28 cellular contexts compared by ENCODE assay signal in genomic region chr2:177080746-177081145, GRCh38.
A peak's percentile ranks its signal among the peaks of the same experiment; 100 is the strongest.
DNase-seq lines count a peak whose midpoint lies in the region; ATAC-seq, FAIRE-seq and TF ChIP-seq lines count a peak whose summit lies in the region.
"Had no signal": no experiment of that assay in that cellular context is flagged by ENCODE, and none has a peak within 500 bp of the region (broad histone marks: within the 10 kb centered on the region; RNA-seq: fewer than 3 reads in every experiment).

No MANE protein-coding gene starts in this region.

- no peak for TF ChIP-seq RAD21 in K562 (CRISPR knock-in tag; conservative IDR thresholded peaks at IDR 0.05 in 1 of 2, IDR thresholded peaks at IDR 0.05 in 1 of 2)

- H4K8ac ChIP-seq in mesendoderm (ENCODE audit: low read depth, low read length): no peak overlapping the region

- peaks cover 11% of the 10 kb centered on the region for H3K4me1 Mint-ChIP-seq in GM23338
- H3K4me1 Mint-ChIP-seq: CD4-positive, alpha-beta memory T cell; CD4-positive, CD25-positive, alpha-beta regulatory T cell; CD8-positive, alpha-beta memory T cell had no signal

- BruUV-seq in K562 (replicated peaks; lab: Mats Ljungman, UMichigan): no TSS peak
- no TSS peak for BruUV-seq in mammary epithelial cell (replicated peaks; lab: Mats Ljungman, UMichigan)

- dilution Hi-C loops in mammary epithelial cell (cut with HindIII; ENCODE audit: low sequenced_read_pairs): no loop called here

- no peak overlapping the region for H3K9ac ChIP-seq in K562 (ENCODE audit: insufficient read depth in 1 of 2, low read depth in 2 of 2, low read length in 2 of 2)
- no peak overlapping the region for H3K9ac ChIP-seq in mesendoderm (ENCODE audit: low read length)
- H3K9ac ChIP-seq in mammary epithelial cell (ENCODE audit: insufficient read depth, low read length): no peak overlapping the region
- H3K9ac ChIP-seq: BLaER1 had no signal

- TF ChIP-seq CTCF in GM23338 (conservative IDR thresholded peaks at IDR 0.05; ENCODE audit: low read depth in 2 of 2) (no peak), K562 (IDR thresholded peaks at IDR 0.05 in 2 of 3, conservative IDR thresholded peaks at IDR 0.05 in 1 of 3; ENCODE audit: insufficient read depth in 2 of 3, low read depth in 1 of 3, low read length in 3 of 3) (no peak), tibial nerve (IDR thresholded peaks at IDR 0.05) (no peak), mammary epithelial cell (conservative IDR thresholded peaks at IDR 0.05 in 1 of 2, IDR thresholded peaks at IDR 0.05 in 1 of 2; ENCODE audit: extremely low read depth in 1 of 2, insufficient read depth in 1 of 2, low read depth in 1 of 2, low read length in 2 of 2) (no peak)

- no peaks in the 10 kb centered on the region for H3K9me3 ChIP-seq in K562 (replicated peaks; ENCODE audit: control insufficient read depth, insufficient read depth, low read depth, low read length)
- H3K9me3 ChIP-seq in tibial nerve: no peaks in the 10 kb centered on the region
- no peaks in the 10 kb centered on the region for H3K9me3 ChIP-seq in mammary epithelial cell (replicated peaks; ENCODE audit: insufficient read depth, low read length)
- H3K9me3 ChIP-seq: BE2C, BLaER1 had no signal

- no peaks in the 10 kb centered on the region for H3K27me3 Mint-ChIP-seq in GM23338 (ENCODE audit: insufficient read depth, low read depth, poor library complexity)

- H3K79me2 ChIP-seq in GM23338 (replicated peaks; ENCODE audit: insufficient read depth) (no peaks in the 10 kb centered on the region), K562 (ENCODE audit: control insufficient read depth, insufficient read depth, low read length) (no peaks in the 10 kb centered on the region), mesendoderm (ENCODE audit: control insufficient read depth, insufficient read depth, low read length) (no peaks in the 10 kb centered on the region), mammary epithelial cell (ENCODE audit: insufficient read depth, low read length) (no peaks in the 10 kb centered on the region)

- no peak overlapping the region for H3K4me3 Mint-ChIP-seq in GM23338
- H3K4me3 Mint-ChIP-seq: CD14-positive monocyte; CD4-positive, alpha-beta memory T cell; CD4-positive, CD25-positive, alpha-beta regulatory T cell; CD8-positive, alpha-beta memory T cell had no signal

- H3K9me2 ChIP-seq in GM23338 (ENCODE audit: insufficient read depth): no peaks in the 10 kb centered on the region

- H2BK120ac ChIP-seq in mesendoderm (ENCODE audit: low read depth, low read length): no peak overlapping the region

- H3K4me2 ChIP-seq in GM23338 (no peak overlapping the region), K562 (ENCODE audit: insufficient read depth, low read length) (no peak overlapping the region), mesendoderm (ENCODE audit: low read length) (no peak overlapping the region), mammary epithelial cell (ENCODE audit: insufficient read depth, low read depth, low read length) (no peak overlapping the region)
- H3K4me2 ChIP-seq: BLaER1 had no signal

- H3K36me3 ChIP-seq in GM23338 (ENCODE audit: insufficient read depth): no peaks in the 10 kb centered on the region
- no peaks in the 10 kb centered on the region for H3K36me3 ChIP-seq in K562 (ENCODE audit: control insufficient read depth, insufficient read depth, low read length)
- H3K36me3 ChIP-seq in mesendoderm (ENCODE audit: control insufficient read depth, insufficient read depth, low read length): no peaks in the 10 kb centered on the region
- H3K36me3 ChIP-seq in tibial nerve: no peaks in the 10 kb centered on the region
- no peaks in the 10 kb centered on the region for H3K36me3 ChIP-seq in mammary epithelial cell (ENCODE audit: insufficient read depth, low read length)
- H3K36me3 ChIP-seq: BE2C, BLaER1 had no signal

- no peak overlapping the region for H3K18ac ChIP-seq in mesendoderm (ENCODE audit: low read length)

- H3K9me3 Mint-ChIP-seq in GM23338: no peaks in the 10 kb centered on the region
- H3K9me3 Mint-ChIP-seq: CD8-positive, alpha-beta memory T cell had no signal

- TF ChIP-seq EP300 in K562 (IDR thresholded peaks at IDR 0.05; ENCODE audit: low read length) (no peak), tibial nerve (IDR thresholded peaks at IDR 0.05) (no peak)

- in situ Hi-C loops in K562 (cut with MboI) (no loop called here), mammary epithelial cell (cut with MboI; ENCODE audit: low sequenced_read_pairs in 2 of 2) (no loop called here)

- H2AFZ ChIP-seq in GM23338 (no peak overlapping the region; the same call in 1 of the 2 replicates), K562 (ENCODE audit: low read depth, low read length) (no peak overlapping the region), mammary epithelial cell (ENCODE audit: low read depth, low read length) (no peak overlapping the region)

- no peak overlapping the region for H2BK15ac ChIP-seq in mesendoderm (replicated peaks; ENCODE audit: low read depth)

- no peak for TF ChIP-seq POLR2A in K562 (conservative IDR thresholded peaks at IDR 0.05)
- no peak for TF ChIP-seq POLR2A in tibial nerve (IDR thresholded peaks at IDR 0.05)

- CTCF ChIA-PET in K562 (lab: Yijun Ruan, JAX; ENCODE audit: low intra/inter-chr PET ratio) (no interaction called here), mammary epithelial cell (lab: Charles Lee; ENCODE audit: low non-redundant PET) (no interaction called here)

- H3K27ac ChIP-seq in GM23338 (ENCODE audit: low read depth): no peak overlapping the region
- no peak overlapping the region for H3K27ac ChIP-seq in K562 (ENCODE audit: extremely low read depth, low read depth, low read length)
- H3K27ac ChIP-seq in mesendoderm (ENCODE audit: low read depth, low read length): no peak overlapping the region
- no peak overlapping the region for H3K27ac ChIP-seq in tibial nerve
- H3K27ac ChIP-seq in mammary epithelial cell (ENCODE audit: insufficient read depth, low read depth, low read length): no peak overlapping the region
- H3K27ac ChIP-seq: BLaER1 had no signal

- no peak for FAIRE-seq in K562 (lab: Jason Lieb, UNC)
- FAIRE-seq: A204.1, G401.6, GM12891, GM19239 had no signal

- H4K20me1 ChIP-seq in GM23338 (replicated peaks; ENCODE audit: insufficient read depth) (no peaks in the 10 kb centered on the region), K562 (replicated peaks; ENCODE audit: control insufficient read depth, insufficient read depth, low read length) (no peaks in the 10 kb centered on the region), mammary epithelial cell (ENCODE audit: insufficient read depth, low read length) (no peaks in the 10 kb centered on the region)
- H4K20me1 ChIP-seq: BLaER1 had no signal

- no peaks in the 10 kb centered on the region for H3F3A ChIP-seq in GM23338 (replicated peaks; ENCODE audit: low read depth)

- H3K23ac ChIP-seq in mesendoderm (ENCODE audit: low read length): no peak overlapping the region

- H3K79me1 ChIP-seq in mesendoderm (ENCODE audit: low read length): no peaks in the 10 kb centered on the region

- peak; percentile 7 for DNase-seq in GM23338 (ENCODE audit: low spot score)
- no peak for DNase-seq in K562 (ENCODE audit: extremely low read depth in 1 of 4, low spot score in 3 of 4)
- DNase-seq in mesendoderm: peak; percentile 45
- DNase-seq in tibial nerve (ENCODE audit: low spot score in 2 of 2): no peak
- no peak for DNase-seq in mammary epithelial cell
- DNase-seq: 8988T; ACHN; BE2C; C1 segment of cervical spinal cord; CD4-positive, alpha-beta memory T cell; CD4-positive, CD25-positive, alpha-beta regulatory T cell; CD8-positive, alpha-beta memory T cell; COR-L47; DMS 273 treated with DMSO at 0.1 percent for 48 hours; DMS153; DMS53; DMS79; DND-41; EL; GF-D8 had no signal

- no peak overlapping the region for H3K27ac Mint-ChIP-seq in GM23338
- H3K27ac Mint-ChIP-seq: CD4-positive, alpha-beta memory T cell; CD4-positive, CD25-positive, alpha-beta regulatory T cell; CD8-positive, alpha-beta memory T cell had no signal

- H3K27me3 ChIP-seq in GM23338 (ENCODE audit: insufficient read depth) (no peaks in the 10 kb centered on the region), K562 (ENCODE audit: control insufficient read depth in 2 of 2, insufficient read depth in 2 of 2, low read length in 2 of 2) (no peaks in the 10 kb centered on the region; a peak in 1 of 5 replicates), mesendoderm (ENCODE audit: insufficient read depth, low read length, poor library complexity) (no peaks in the 10 kb centered on the region), tibial nerve (no peaks in the 10 kb centered on the region), mammary epithelial cell (ENCODE audit: insufficient read depth, low read length) (no peaks in the 10 kb centered on the region)
- H3K27me3 ChIP-seq: BE2C, BLaER1 had no signal

- no peaks in the 10 kb centered on the region for H3K36me3 Mint-ChIP-seq in GM23338 (ENCODE audit: low read depth)
- H3K36me3 Mint-ChIP-seq: CD14-positive monocyte; CD4-positive, alpha-beta memory T cell; CD4-positive, CD25-positive, alpha-beta regulatory T cell had no signal

- ATAC-seq in GM23338 (no peak), K562 (no peak), HG03097 (IDR thresholded peaks at IDR 0.05; ENCODE audit: low FRiP score, unreplicated experiment) (no peak), HG03378 (IDR thresholded peaks at IDR 0.05; ENCODE audit: unreplicated experiment) (no peak)

- H3K4me1 ChIP-seq in GM23338 (ENCODE audit: insufficient read depth) (peaks cover 5% of the 10 kb centered on the region; the same call in 1 of the 2 replicates), K562 (replicated peaks in 1 of 2; ENCODE audit: control insufficient read depth in 2 of 2, insufficient read depth in 2 of 2, low read length in 2 of 2) (no peaks in the 10 kb centered on the region), mesendoderm (ENCODE audit: control insufficient read depth, low read depth, low read length) (no peaks in the 10 kb centered on the region), tibial nerve (no peaks in the 10 kb centered on the region), mammary epithelial cell (ENCODE audit: insufficient read depth, low read length) (no peaks in the 10 kb centered on the region)
- H3K4me1 ChIP-seq: BE2C, BLaER1 had no signal

- intact Hi-C loops in K562 (cut with micrococcal nuclease): no loop called here
- intact Hi-C loops in mammary epithelial cell (cut with micrococcal nuclease): no loop called here

- no peak overlapping the region for H2BK5ac ChIP-seq in mesendoderm (ENCODE audit: low read length)

- POLR2A ChIA-PET in K562 (lab: Yijun Ruan, JAX): interaction anchor here (0.7 to 1.5 kb wide), 4 partner anchors 9 to 1076 kb away, joined by 3 to 7 read pairs (median 4); no protein-coding TSS in a partner anchor

- H4K5ac ChIP-seq in mesendoderm (ENCODE audit: low read length): no peak overlapping the region

- no peak overlapping the region for H3K56ac ChIP-seq in mesendoderm (ENCODE audit: low read length)

- H3K4ac ChIP-seq in mesendoderm (ENCODE audit: low read depth, low read length): no peak overlapping the region

- no peak overlapping the region for H3K4me3 ChIP-seq in GM23338
- no peak overlapping the region for H3K4me3 ChIP-seq in K562
- H3K4me3 ChIP-seq in mesendoderm (ENCODE audit: low read length): no peak overlapping the region
- H3K4me3 ChIP-seq in tibial nerve: no peak overlapping the region
- no peak overlapping the region for H3K4me3 ChIP-seq in mammary epithelial cell (replicated peaks in 1 of 3; ENCODE audit: insufficient read depth in 1 of 3, low read depth in 2 of 3, low read length in 3 of 3)
- H3K4me3 ChIP-seq: BLaER1 had no signal

- no peaks in the 10 kb centered on the region for H3K9me1 ChIP-seq in K562 (ENCODE audit: control insufficient read depth, insufficient read depth, low read length)

- no peak overlapping the region for H2AK5ac ChIP-seq in mesendoderm (ENCODE audit: low read length)

Comparison
In these comparisons a context has a peak if more than half of its experiments do, and no peak if none do; other contexts are left out.
1. DNase-seq: peak in GM23338 (single experiment) and mesendoderm (single experiment); none in K562 (0 of 4), tibial nerve (0 of 2) and mammary epithelial cell (single experiment).